Comparison of ENCODE assay signal across 1 cellular context in genomic region chr1:164682570-164682969, GRCh38.
TF ChIP-seq lines count a peak whose summit lies in the region.

No MANE protein-coding gene starts in this region.

TF ChIP-seq in GM23338, 12 proteins besides CTCF, POLR2A, EP300 and RAD21 (continued from another document):
- TF ChIP-seq STAT1 (IDR thresholded peaks at IDR 0.05; ENCODE audit: unreplicated experiment) (no peak), POLR2AphosphoS5 (IDR thresholded peaks at IDR 0.05; ENCODE audit: low read depth) (no peak)
TF ChIP-seq in GM23338: peak in this region for 0.
